23 cellular contexts compared by ENCODE assay signal in genomic region chr18:55121397-55122170, GRCh38.
"Had no signal": no experiment of that assay in that cellular context is flagged by ENCODE, and none has a peak within 500 bp of the region (broad histone marks: within the 10 kb centered on the region; RNA-seq: fewer than 3 reads in every experiment).

No MANE protein-coding gene starts in this region.

- DNase-seq: activated CD4-positive, alpha-beta T cell treated with anti-CD3 and anti-CD28 coated beads for 48 hours; activated CD8-positive, alpha-beta memory T cell treated with anti-CD3 and anti-CD28 coated beads, Interleukin-2, amount 50 U/mL, for 4 hours; activated CD8-positive, alpha-beta T cell treated with anti-CD3 and anti-CD28 coated beads, Interleukin-2, amount 10 ng/mL, durations not matched to agents 7 days and 5 days; activated gamma-delta T cell treated with Interleukin-2 at 50 U/mL for 16 hours; amygdala; cortex of kidney; effector CD8-positive, alpha-beta T cell; esophagus squamous epithelium; hippocampal formation; kidney; left ventricle myocardium inferior; mucosa of descending colon; naive thymus-derived CD4-positive, alpha-beta T cell; sigmoid colon; spleen; stimulated activated naive CD8-positive, alpha-beta T cell treated with anti-CD3 and anti-CD28 coated beads, Interleukin-15, amount 100 ng/mL, for 72 hours had no signal

- H3K27me3 Mint-ChIP-seq: activated naive CD8-positive, alpha-beta T cell; central memory CD8-positive, alpha-beta T cell; stimulated activated naive CD8-positive, alpha-beta T cell treated with anti-CD3 and anti-CD28 coated beads, Interleukin-15, amount 100 ng/mL, for 72 hours; type B pancreatic cell had no signal

- H3K4me3 ChIP-seq: esophagus squamous epithelium, left ventricle myocardium inferior, mucosa of descending colon, sigmoid colon, spleen had no signal

- H3K4me1 Mint-ChIP-seq: central memory CD8-positive, alpha-beta T cell; naive thymus-derived CD4-positive, alpha-beta T cell; stimulated activated naive CD8-positive, alpha-beta T cell treated with anti-CD3 and anti-CD28 coated beads, Interleukin-15, amount 100 ng/mL, for 72 hours; WTC11 had no signal

- H3K36me3 ChIP-seq: esophagus squamous epithelium, left ventricle myocardium inferior, neutrophil, sigmoid colon, spleen had no signal

- H3K27ac Mint-ChIP-seq: activated CD8-positive, alpha-beta T cell treated with anti-CD3 and anti-CD28 coated beads, Interleukin-2, amount 10 ng/mL, durations not matched to agents 7 days and 5 days; activated naive CD8-positive, alpha-beta T cell; brain; naive thymus-derived CD4-positive, alpha-beta T cell; stimulated activated naive CD8-positive, alpha-beta T cell treated with anti-CD3 and anti-CD28 coated beads, Interleukin-15, amount 100 ng/mL, for 72 hours; type B pancreatic cell; WTC11 had no signal

- ATAC-seq: activated CD8-positive, alpha-beta T cell treated with anti-CD3 and anti-CD28 coated beads, Interleukin-2, amount 10 ng/mL, durations not matched to agents 7 days and 5 days; mucosa of descending colon; naive thymus-derived CD4-positive, alpha-beta T cell; stimulated activated naive CD8-positive, alpha-beta T cell treated with anti-CD3 and anti-CD28 coated beads, Interleukin-15, amount 100 ng/mL, for 72 hours; WTC11 had no signal

- H3K4me3 Mint-ChIP-seq: activated CD8-positive, alpha-beta T cell treated with anti-CD3 and anti-CD28 coated beads, Interleukin-2, amount 10 ng/mL, durations not matched to agents 7 days and 5 days; activated naive CD8-positive, alpha-beta T cell; brain; central memory CD8-positive, alpha-beta T cell; naive thymus-derived CD4-positive, alpha-beta T cell; stimulated activated naive CD8-positive, alpha-beta T cell treated with anti-CD3 and anti-CD28 coated beads, Interleukin-15, amount 100 ng/mL, for 72 hours; type B pancreatic cell; WTC11 had no signal

- H3K27me3 ChIP-seq: esophagus squamous epithelium, neutrophil, sigmoid colon, spleen had no signal

- H3K9me3 ChIP-seq: esophagus squamous epithelium, mucosa of descending colon, neutrophil, sigmoid colon had no signal

- H3K27ac ChIP-seq: esophagus squamous epithelium, left ventricle myocardium inferior, neutrophil, parathyroid adenoma, sigmoid colon had no signal

- H3K9me3 Mint-ChIP-seq: central memory CD8-positive, alpha-beta T cell; type B pancreatic cell had no signal

- H3K36me3 Mint-ChIP-seq: activated naive CD8-positive, alpha-beta T cell; brain; naive thymus-derived CD4-positive, alpha-beta T cell; type B pancreatic cell; WTC11 had no signal

- H3K4me1 ChIP-seq: esophagus squamous epithelium, parathyroid adenoma, spleen had no signal
